Comparison of ENCODE assay signal across 11 cellular contexts in the genomic region with DNA sequence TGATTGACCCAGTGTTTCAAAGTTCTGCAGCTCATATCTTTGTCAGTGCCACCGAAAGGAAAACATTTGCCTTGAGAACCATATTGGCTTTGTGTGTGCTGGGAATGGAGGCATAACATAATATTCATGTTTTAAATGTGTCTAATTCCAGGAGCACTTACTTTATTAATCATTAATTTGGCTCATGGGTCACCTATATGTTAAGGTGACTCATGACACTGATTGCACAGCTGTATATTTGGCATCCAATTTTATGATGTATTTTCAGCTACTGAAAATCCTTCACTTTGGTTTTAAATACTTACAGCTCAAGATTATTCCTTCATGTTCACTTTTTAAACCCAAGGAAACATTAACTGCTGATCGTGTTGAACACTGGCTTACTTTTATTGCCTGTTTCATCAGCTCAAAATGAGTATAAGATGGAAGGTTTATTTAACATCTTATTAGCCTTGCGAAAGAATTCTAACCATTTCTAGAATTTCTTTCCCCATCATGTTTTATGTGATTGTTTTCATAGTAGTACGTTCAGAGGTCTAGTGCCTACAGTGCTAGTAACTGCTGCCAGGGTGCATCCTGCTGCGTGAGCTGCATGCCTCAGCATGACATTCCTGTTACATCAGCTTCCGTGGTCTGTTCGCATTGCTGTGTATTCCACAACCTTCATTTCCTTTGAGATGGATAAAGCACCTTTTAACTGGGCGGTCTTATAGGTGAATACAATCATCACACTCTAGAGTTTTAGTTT.
A peak's percentile ranks its signal among the peaks of the same experiment; 100 is the strongest.
DNase-seq lines count a peak whose midpoint lies in the region; ATAC-seq, FAIRE-seq and TF ChIP-seq lines count a peak whose summit lies in the region.
"Had no signal": no experiment of that assay in that cellular context is flagged by ENCODE, and none has a peak within 500 bp of the region (broad histone marks: within the 10 kb centered on the region; RNA-seq: fewer than 3 reads in every experiment).

No MANE protein-coding gene starts in this region.

- H3K4me3 Mint-ChIP-seq in activated CD4-positive, alpha-beta memory T cell treated with anti-CD3 and anti-CD28 coated beads, Interleukin-2, amount 10 ng/mL, durations not matched to agents 7 days and 5 days = no peak overlapping the region

- DNase-seq in AG09309 (ENCODE audit: low read depth) = peak; percentile 98
- DNase-seq in HTR-8/SVneo (ENCODE audit: insufficient read length, low spot score) = peak; percentile 86
- DNase-seq in cerebellum (ENCODE audit: low spot score) = peak; percentile 70
- DNase-seq in kidney epithelial cell (ENCODE audit: low read depth) = peak; percentile 83
- DNase-seq in activated CD4-positive, alpha-beta memory T cell treated with anti-CD3 and anti-CD28 coated beads, Interleukin-2, amount 10 ng/mL, durations not matched to agents 7 days and 5 days = no peak
- DNase-seq in NCI-H82 (lab: John Stamatoyannopoulos, UW) = no peak
- DNase-seq in ecto neural progenitor cell (ENCODE audit: low spot score) = no peak
- DNase-seq: activated CD4-positive, alpha-beta T cell treated with anti-CD3 and anti-CD28 coated beads for 48 hours had no signal

- no peak for ATAC-seq in GM21737 (IDR thresholded peaks at IDR 0.05; ENCODE audit: unreplicated experiment)
- ATAC-seq: left lobe of liver had no signal

- CTCF ChIA-PET in activated CD4-positive, alpha-beta memory T cell treated with anti-CD3 and anti-CD28 coated beads, Interleukin-2, amount 10 ng/mL, durations not matched to agents 7 days and 5 days (lab: Charles Lee) = no interaction called here

- POLR2A ChIA-PET in activated CD4-positive, alpha-beta memory T cell treated with anti-CD3 and anti-CD28 coated beads, Interleukin-2, amount 10 ng/mL, durations not matched to agents 7 days and 5 days (lab: Charles Lee) = no interaction called here

- FAIRE-seq in HTR-8/SVneo (lab: Jason Lieb, UNC) = peak; percentile 92

- H3K4me3 ChIP-seq in AG09309 (ENCODE audit: control insufficient read depth, low read depth, low read length) (no peak overlapping the region), kidney epithelial cell (ENCODE audit: low read depth, low read length) (no peak overlapping the region)
- H3K4me3 ChIP-seq: ascending aorta had no signal

- H3K27ac Mint-ChIP-seq in activated CD4-positive, alpha-beta memory T cell treated with anti-CD3 and anti-CD28 coated beads, Interleukin-2, amount 10 ng/mL, durations not matched to agents 7 days and 5 days = no peak overlapping the region

- peaks cover 62% of the 10 kb centered on the region for H3K36me3 Mint-ChIP-seq in activated CD4-positive, alpha-beta memory T cell treated with anti-CD3 and anti-CD28 coated beads, Interleukin-2, amount 10 ng/mL, durations not matched to agents 7 days and 5 days (ENCODE audit: low read depth)

- H3K36me3 ChIP-seq in kidney epithelial cell (ENCODE audit: control insufficient read depth, insufficient read depth, low read length) = no peaks in the 10 kb centered on the region

- TF ChIP-seq CTCF in AG09309 (IDR thresholded peaks at IDR 0.05; ENCODE audit: control insufficient read depth, insufficient read depth, low read depth, low read length, missing control alignments) (no peak), kidney epithelial cell (IDR thresholded peaks at IDR 0.05; ENCODE audit: insufficient read depth, low read length, poor library complexity, severe bottlenecking) (no peak)

- no peaks in the 10 kb centered on the region for H3K9me3 Mint-ChIP-seq in activated CD4-positive, alpha-beta memory T cell treated with anti-CD3 and anti-CD28 coated beads, Interleukin-2, amount 10 ng/mL, durations not matched to agents 7 days and 5 days

- no peaks in the 10 kb centered on the region for H3K27me3 Mint-ChIP-seq in activated CD4-positive, alpha-beta memory T cell treated with anti-CD3 and anti-CD28 coated beads, Interleukin-2, amount 10 ng/mL, durations not matched to agents 7 days and 5 days

- no peaks in the 10 kb centered on the region for H3K27me3 ChIP-seq in kidney epithelial cell (ENCODE audit: control insufficient read depth, insufficient read depth, low read length)
- H3K27me3 ChIP-seq: ascending aorta had no signal

- no peaks in the 10 kb centered on the region for H3K4me1 Mint-ChIP-seq in activated CD4-positive, alpha-beta memory T cell treated with anti-CD3 and anti-CD28 coated beads, Interleukin-2, amount 10 ng/mL, durations not matched to agents 7 days and 5 days

Comparison
In these comparisons a context has a peak if more than half of its experiments do, and no peak if none do; other contexts are left out.
1. DNase-seq: peak in AG09309 (single experiment), HTR-8/SVneo (single experiment), cerebellum (single experiment) and kidney epithelial cell (single experiment); none in activated CD4-positive, alpha-beta memory T cell treated with anti-CD3 and anti-CD28 coated beads, Interleukin-2, amount 10 ng/mL, durations not matched to agents 7 days and 5 days (single experiment), NCI-H82 (single experiment) and ecto neural progenitor cell (single experiment).